8 cellular contexts compared by ENCODE assay signal in genomic region chr17:19062009-19062717, GRCh38. TPM values are rescaled to one million over a fixed set of nuclear protein-coding genes. Genes with fewer than 3 reads are reported as not detected.
DNase-seq lines count a peak whose midpoint lies in the region; ATAC-seq and TF ChIP-seq lines count a peak whose summit lies in the region.
"Not testable (repeated sequence)": the region's sequence is repeated elsewhere in the genome, so short reads cannot be mapped to it uniquely, and the experiment has no call there.

No MANE protein-coding gene starts in this region.

- H3K9me3 ChIP-seq in naive thymus-derived CD4-positive, alpha-beta T cell (ENCODE audit: control insufficient read depth in 2 of 3, low read length in 3 of 3); tibial artery: not testable (repeated sequence)

- H3K36me3 Mint-ChIP-seq in activated T-helper 2 cell treated with anti-CD3 and anti-CD28 coated beads, Interferon-gamma antibody, Interleukin-2, Interleukin-4, amounts not matched to agents 10 μg/mL and 5 μg/mL and 100 μg/mL, durations not matched to agents 14 hours and 24 hours and 36 hours (ENCODE audit: low read depth); naive thymus-derived CD4-positive, alpha-beta T cell: not testable (repeated sequence)

- not testable (repeated sequence) for TF ChIP-seq CTCF in foreskin keratinocyte (conservative IDR thresholded peaks at IDR 0.05); tibial artery (IDR thresholded peaks at IDR 0.05)

- intact Hi-C loops in activated T-helper 2 cell treated with anti-CD3 and anti-CD28 coated beads, Interferon-gamma antibody, Interleukin-2, Interleukin-4, amounts not matched to agents 10 μg/mL and 5 μg/mL and 100 μg/mL, durations not matched to agents 14 hours and 24 hours and 36 hours (cut with micrococcal nuclease); naive thymus-derived CD4-positive, alpha-beta T cell (cut with micrococcal nuclease); tibial artery (cut with DNase I; ENCODE audit: low total_unique reads): not testable (repeated sequence)

- DNase-seq in T follicular helper cell (ENCODE audit: low read depth) (peak; percentile 27), tibial artery (peak; percentile 26 to 72)
- peak; percentile 89 for DNase-seq in activated T-helper 2 cell treated with anti-CD3 and anti-CD28 coated beads, Interferon-gamma antibody, Interleukin-2, Interleukin-4, amounts not matched to agents 10 μg/mL and 5 μg/mL and 100 μg/mL, durations not matched to agents 14 hours and 24 hours and 36 hours (ENCODE audit: low spot score)
- not testable (repeated sequence) for DNase-seq in foreskin keratinocyte
- peak in 8 of 9 donors; percentile 8 to 83 (median 68) for DNase-seq in naive thymus-derived CD4-positive, alpha-beta T cell

- H3K4me1 Mint-ChIP-seq in activated T-helper 2 cell treated with anti-CD3 and anti-CD28 coated beads, Interferon-gamma antibody, Interleukin-2, Interleukin-4, amounts not matched to agents 10 μg/mL and 5 μg/mL and 100 μg/mL, durations not matched to agents 14 hours and 24 hours and 36 hours (ENCODE audit: low read depth); naive thymus-derived CD4-positive, alpha-beta T cell: not testable (repeated sequence)

- not testable (repeated sequence) for H3K27me3 ChIP-seq in foreskin keratinocyte; naive thymus-derived CD4-positive, alpha-beta T cell (ENCODE audit: control insufficient read depth in 2 of 2, insufficient read depth in 2 of 2, low read length in 2 of 2); tibial artery

- H3K27me3 Mint-ChIP-seq in activated T-helper 2 cell treated with anti-CD3 and anti-CD28 coated beads, Interferon-gamma antibody, Interleukin-2, Interleukin-4, amounts not matched to agents 10 μg/mL and 5 μg/mL and 100 μg/mL, durations not matched to agents 14 hours and 24 hours and 36 hours (ENCODE audit: low read depth); naive thymus-derived CD4-positive, alpha-beta T cell: not testable (repeated sequence)

- not testable (repeated sequence) for H3K36me3 ChIP-seq in naive thymus-derived CD4-positive, alpha-beta T cell (ENCODE audit: control insufficient read depth in 2 of 3, insufficient read depth in 3 of 3, low read length in 3 of 3); tibial artery

- not testable (repeated sequence) for H3K9me3 Mint-ChIP-seq in activated T-helper 2 cell treated with anti-CD3 and anti-CD28 coated beads, Interferon-gamma antibody, Interleukin-2, Interleukin-4, amounts not matched to agents 10 μg/mL and 5 μg/mL and 100 μg/mL, durations not matched to agents 14 hours and 24 hours and 36 hours; naive thymus-derived CD4-positive, alpha-beta T cell

- peak; percentile 85 for ATAC-seq in GM18858 (IDR thresholded peaks at IDR 0.05; ENCODE audit: unreplicated experiment)
- peak; percentile 82 for ATAC-seq in GM21528 (IDR thresholded peaks at IDR 0.05; ENCODE audit: low FRiP score, unreplicated experiment)
- ATAC-seq in HG03095 (IDR thresholded peaks at IDR 0.05; ENCODE audit: unreplicated experiment), result peak; percentile 35
- peak; percentile 64 for ATAC-seq in foreskin keratinocyte
- peak; percentile 55 for ATAC-seq in naive thymus-derived CD4-positive, alpha-beta T cell

- POLR2A ChIA-PET in naive thymus-derived CD4-positive, alpha-beta T cell (lab: Charles Lee), result not testable (repeated sequence)

- not testable (repeated sequence) for H3K27ac ChIP-seq in foreskin keratinocyte; naive thymus-derived CD4-positive, alpha-beta T cell (ENCODE audit: low read depth, low read length)
- H3K27ac ChIP-seq in tibial artery, result peak overlapping the region in 1 of 2 donors; percentile 60

- not testable (repeated sequence) for H3K27ac Mint-ChIP-seq in activated T-helper 2 cell treated with anti-CD3 and anti-CD28 coated beads, Interferon-gamma antibody, Interleukin-2, Interleukin-4, amounts not matched to agents 10 μg/mL and 5 μg/mL and 100 μg/mL, durations not matched to agents 14 hours and 24 hours and 36 hours
- H3K27ac Mint-ChIP-seq in naive thymus-derived CD4-positive, alpha-beta T cell, result peak overlapping the region in 1 of 9 donors; percentile 76

- not testable (repeated sequence) for H3K4me3 Mint-ChIP-seq in activated T-helper 2 cell treated with anti-CD3 and anti-CD28 coated beads, Interferon-gamma antibody, Interleukin-2, Interleukin-4, amounts not matched to agents 10 μg/mL and 5 μg/mL and 100 μg/mL, durations not matched to agents 14 hours and 24 hours and 36 hours (ENCODE audit: low read depth)
- H3K4me3 Mint-ChIP-seq in naive thymus-derived CD4-positive, alpha-beta T cell, result peak overlapping the region in 3 of 10 donors; percentile 13 to 74 (median 56)

- H3K4me1 ChIP-seq in foreskin keratinocyte; naive thymus-derived CD4-positive, alpha-beta T cell (ENCODE audit: control insufficient read depth in 2 of 2, insufficient read depth in 2 of 2, low read length in 2 of 2); tibial artery: not testable (repeated sequence)

- not testable (repeated sequence) for H3K4me3 ChIP-seq in naive thymus-derived CD4-positive, alpha-beta T cell (ENCODE audit: low read length)
- H3K4me3 ChIP-seq in tibial artery, result peak overlapping the region in 1 of 2 donors; percentile 38

- CTCF ChIA-PET in naive thymus-derived CD4-positive, alpha-beta T cell (lab: Charles Lee), result not testable (repeated sequence)

RNA-seq across cellular contexts. Expression of gene GRAP, which starts 15.4 kb away (rescaled TPM):
- total RNA-seq in activated T-helper 2 cell treated with anti-CD3 and anti-CD28 coated beads, Interferon-gamma antibody, Interleukin-2, Interleukin-4, amounts not matched to agents 10 μg/mL and 5 μg/mL and 100 μg/mL, durations not matched to agents 14 hours and 24 hours and 36 hours, result 9.4 and 10.9 TPM in 2 replicates
- 0.14 TPM in 2 replicates for total RNA-seq in foreskin keratinocyte
- polyA plus RNA-seq in foreskin keratinocyte, result 0.17 and 0.19 TPM in 2 replicates
- total RNA-seq in naive thymus-derived CD4-positive, alpha-beta T cell, result 10 to 100 TPM; 31.9 to 85.5 (median 45.6) TPM
- polyA plus RNA-seq in naive thymus-derived CD4-positive, alpha-beta T cell, result 100 to 1,000 TPM in 1 of 2 donors, 10 to 100 TPM in 1; 97.6 to 162 TPM

RNA-seq across cellular contexts. Expression of gene FAM83G, which starts 57.6 kb away (rescaled TPM):
- total RNA-seq in activated T-helper 2 cell treated with anti-CD3 and anti-CD28 coated beads, Interferon-gamma antibody, Interleukin-2, Interleukin-4, amounts not matched to agents 10 μg/mL and 5 μg/mL and 100 μg/mL, durations not matched to agents 14 hours and 24 hours and 36 hours, result 14.0 and 15.3 TPM in 2 replicates
- total RNA-seq in foreskin keratinocyte, result 49.6 and 50.4 TPM in 2 replicates
- 25.0 and 26.2 TPM in 2 replicates for polyA plus RNA-seq in foreskin keratinocyte
- 1 to 10 TPM; 3.9 to 9.1 (median 6.9) TPM for total RNA-seq in naive thymus-derived CD4-positive, alpha-beta T cell
- 1 to 10 TPM; 1.6 to 3.6 TPM for polyA plus RNA-seq in naive thymus-derived CD4-positive, alpha-beta T cell

Comparison
In these comparisons a context has a peak if more than half of its experiments do, and no peak if none do; other contexts are left out.
1. ATAC-seq: peak in every context shown above with its lines; median percentile 85 in GM18858; 82 in GM21528; 64 in foreskin keratinocyte; 55 in naive thymus-derived CD4-positive, alpha-beta T cell; 35 in HG03095.